2 cellular contexts compared by ENCODE assay signal in genomic region chr3:48945432-48945831, GRCh38.
TF ChIP-seq lines count a peak whose summit lies in the region.

No MANE protein-coding gene starts in this region.

TF ChIP-seq in HepG2, 621 proteins besides CTCF, POLR2A, EP300 and RAD21:
- TF ChIP-seq TBX3 (IDR thresholded peaks at IDR 0.05; ENCODE audit: borderline replicate concordance) = no peak

TF ChIP-seq in WTC11, 78 proteins besides CTCF, POLR2A, EP300 and RAD21:
- TF ChIP-seq ATF6 (CRISPR knock-in tag; IDR thresholded peaks at IDR 0.05) = no peak
- TF ChIP-seq GTF2I (CRISPR knock-in tag; conservative IDR thresholded peaks at IDR 0.05) = no peak
- no peak for TF ChIP-seq TCF7 (CRISPR knock-in tag; IDR thresholded peaks at IDR 0.05; ENCODE audit: low read depth)
- no peak for TF ChIP-seq PRRX2 (CRISPR knock-in tag; IDR thresholded peaks at IDR 0.05)
- no peak for TF ChIP-seq ZNF219 (CRISPR knock-in tag; IDR thresholded peaks at IDR 0.05; ENCODE audit: borderline replicate concordance)
- TF ChIP-seq USF1 (CRISPR knock-in tag; IDR thresholded peaks at IDR 0.05) = no peak
- no peak for TF ChIP-seq PREB (CRISPR knock-in tag; IDR thresholded peaks at IDR 0.05; ENCODE audit: borderline replicate concordance)
TF ChIP-seq in WTC11: peak in this region for 0.
